13 cellular contexts compared by ENCODE assay signal in genomic region chr13:111007209-111007608, GRCh38.
DNase-seq lines count a peak whose midpoint lies in the region; ATAC-seq and TF ChIP-seq lines count a peak whose summit lies in the region.
"Had no signal": no experiment of that assay in that cellular context is flagged by ENCODE, and none has a peak within 500 bp of the region (broad histone marks: within the 10 kb centered on the region; RNA-seq: fewer than 3 reads in every experiment).

No MANE protein-coding gene starts in this region.

- H3K9me3 Mint-ChIP-seq in nephron progenitor cell, result no peaks in the 10 kb centered on the region
- H3K9me3 Mint-ChIP-seq: naive thymus-derived CD8-positive, alpha-beta T cell had no signal

- DNase-seq in left ventricle myocardium inferior (no peak), left ventricle myocardium superior (no peak), ovary (no peak), aorta (no peak), activated gamma-delta T cell treated with Interleukin-2 at 50 U/mL for 16 hours (no peak), nephron progenitor cell (no peak), NCI-H2227 treated with DMSO at 0.1 percent for 48 hours (lab: John Stamatoyannopoulos, UW) (no peak)
- DNase-seq: ACHN; hippocampal formation; naive thymus-derived CD8-positive, alpha-beta T cell; NCI-H2081 treated with DMSO at 0.1 percent for 48 hours; stimulated activated CD4-positive, alpha-beta T cell treated with anti-CD3 and anti-CD28 coated beads, Interleukin-2, amount 100 ng/mL, for 24 hours had no signal

- no peak overlapping the region for H3K27ac Mint-ChIP-seq in nephron progenitor cell
- H3K27ac Mint-ChIP-seq: naive thymus-derived CD8-positive, alpha-beta T cell had no signal

- peaks cover 20% of the 10 kb centered on the region for H3K4me1 Mint-ChIP-seq in nephron progenitor cell
- H3K4me1 Mint-ChIP-seq: naive thymus-derived CD8-positive, alpha-beta T cell had no signal

- no peak for TF ChIP-seq EP300 in ovary (IDR thresholded peaks at IDR 0.05)

- no peak for TF ChIP-seq CTCF in left ventricle myocardium inferior (IDR thresholded peaks at IDR 0.05; ENCODE audit: borderline replicate concordance)
- TF ChIP-seq CTCF in ovary (IDR thresholded peaks at IDR 0.05), result no peak
- no peak for TF ChIP-seq CTCF in nephron progenitor cell (IDR thresholded peaks at IDR 0.05)

- no peak for TF ChIP-seq POLR2A in ovary (IDR thresholded peaks at IDR 0.05)

- no peaks in the 10 kb centered on the region for H3K36me3 ChIP-seq in left ventricle myocardium inferior
- no peaks in the 10 kb centered on the region for H3K36me3 ChIP-seq in ovary
- no peaks in the 10 kb centered on the region for H3K36me3 ChIP-seq in aorta (ENCODE audit: control insufficient read depth in 1 of 2, insufficient read depth in 2 of 2, low read length in 1 of 2)

- H3K27me3 ChIP-seq in left ventricle myocardium inferior (ENCODE audit: low read depth), result no peaks in the 10 kb centered on the region
- H3K27me3 ChIP-seq in ovary, result no peaks in the 10 kb centered on the region
- H3K27me3 ChIP-seq in aorta (ENCODE audit: control insufficient read depth in 1 of 2, insufficient read depth in 2 of 2, low read length in 1 of 2), result no peaks in the 10 kb centered on the region

- intact Hi-C loops in left ventricle myocardium inferior (cut with micrococcal nuclease), result no loop called here
- intact Hi-C loops in left ventricle myocardium superior (cut with micrococcal nuclease), result no loop called here
- intact Hi-C loops in ovary (cut with DNase I), result no loop called here
- intact Hi-C loops in aorta (cut with DNase I), result loop anchor here (2.0 to 5.0 kb wide), 3 partner anchors 90 to 135 kb away; partner anchors contain the start of gene ANKRD10 (in 2 of the 2)

- H3K27ac ChIP-seq in left ventricle myocardium inferior (replicated peaks) (peak overlapping the region; percentile 91), cingulate gyrus (ENCODE audit: low read depth, low read length) (peak overlapping the region; percentile 92), ovary (peak overlapping the region; percentile 76 to 89), aorta (ENCODE audit: low read depth in 1 of 2, low read length in 2 of 2) (peak overlapping the region; percentile 89 to 98)

- peak overlapping the region; percentile 29 for H3K4me3 ChIP-seq in left ventricle myocardium inferior
- no peak overlapping the region for H3K4me3 ChIP-seq in ovary
- no peak overlapping the region for H3K4me3 ChIP-seq in aorta (ENCODE audit: low read length in 2 of 2)

- WGBS in ovary, 3 donors, result 57 to 65% (median 60%) methylated on average over 3 of the region's 3 CpGs
- 47% methylated on average over 3 of the region's 3 CpGs for WGBS in aorta, 2 donors

- H3K36me3 Mint-ChIP-seq in nephron progenitor cell (ENCODE audit: low read depth), result no peaks in the 10 kb centered on the region
- H3K36me3 Mint-ChIP-seq: naive thymus-derived CD8-positive, alpha-beta T cell had no signal

- ATAC-seq in left ventricle myocardium superior (no peak), aorta (ENCODE audit: low FRiP score) (no peak)
- ATAC-seq: naive thymus-derived CD8-positive, alpha-beta T cell had no signal

- peaks cover 12% of the 10 kb centered on the region for H3K27me3 Mint-ChIP-seq in nephron progenitor cell (ENCODE audit: low read depth, poor library complexity)

- H3K4me3 Mint-ChIP-seq in nephron progenitor cell, result no peak overlapping the region
- H3K4me3 Mint-ChIP-seq: naive thymus-derived CD8-positive, alpha-beta T cell had no signal

- peaks cover 29% of the 10 kb centered on the region for H3K4me1 ChIP-seq in left ventricle myocardium inferior
- peaks cover 6% of the 10 kb centered on the region for H3K4me1 ChIP-seq in ovary (ENCODE audit: insufficient read depth)
- H3K4me1 ChIP-seq in aorta (ENCODE audit: control insufficient read depth in 1 of 2, insufficient read depth in 2 of 2, low read length in 2 of 2), result peaks cover 0 to 3% of the 10 kb centered on the region in 2 donors

- H3K9me3 ChIP-seq in left ventricle myocardium inferior (replicated peaks) (no peaks in the 10 kb centered on the region), ovary (no peaks in the 10 kb centered on the region), aorta (ENCODE audit: control insufficient read depth, low read length) (no peaks in the 10 kb centered on the region)

Comparison
In these comparisons a context has a peak if more than half of its experiments do, and no peak if none do; other contexts are left out.
1. intact Hi-C loops: an anchor here in aorta (2.0 to 5.0 kb wide); none called in left ventricle myocardium inferior, left ventricle myocardium superior and ovary.